ENCODE assay signal across 1 cellular context in genomic region chr16:4322121-4323035, GRCh38.
A peak's percentile ranks its signal among the peaks of the same experiment; 100 is the strongest.
TF ChIP-seq lines count a peak whose summit lies in the region.

No MANE protein-coding gene starts in this region.

TF ChIP-seq in HepG2, 621 proteins besides CTCF, POLR2A, EP300 and RAD21:
- TF ChIP-seq ZNF256 (CRISPR knock-in tag; conservative IDR thresholded peaks at IDR 0.05): no peak
- TF ChIP-seq, protein P1, sequence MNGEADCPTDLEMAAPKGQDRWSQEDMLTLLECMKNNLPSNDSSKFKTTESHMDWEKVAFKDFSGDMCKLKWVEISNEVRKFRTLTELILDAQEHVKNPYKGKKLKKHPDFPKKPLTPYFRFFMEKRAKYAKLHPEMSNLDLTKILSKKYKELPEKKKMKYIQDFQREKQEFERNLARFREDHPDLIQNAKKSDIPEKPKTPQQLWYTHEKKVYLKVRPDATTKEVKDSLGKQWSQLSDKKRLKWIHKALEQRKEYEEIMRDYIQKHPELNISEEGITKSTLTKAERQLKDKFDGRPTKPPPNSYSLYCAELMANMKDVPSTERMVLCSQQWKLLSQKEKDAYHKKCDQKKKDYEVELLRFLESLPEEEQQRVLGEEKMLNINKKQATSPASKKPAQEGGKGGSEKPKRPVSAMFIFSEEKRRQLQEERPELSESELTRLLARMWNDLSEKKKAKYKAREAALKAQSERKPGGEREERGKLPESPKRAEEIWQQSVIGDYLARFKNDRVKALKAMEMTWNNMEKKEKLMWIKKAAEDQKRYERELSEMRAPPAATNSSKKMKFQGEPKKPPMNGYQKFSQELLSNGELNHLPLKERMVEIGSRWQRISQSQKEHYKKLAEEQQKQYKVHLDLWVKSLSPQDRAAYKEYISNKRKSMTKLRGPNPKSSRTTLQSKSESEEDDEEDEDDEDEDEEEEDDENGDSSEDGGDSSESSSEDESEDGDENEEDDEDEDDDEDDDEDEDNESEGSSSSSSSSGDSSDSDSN (CRISPR knock-in tag; IDR thresholded peaks at IDR 0.05): peak; percentile 33
- no peak for TF ChIP-seq NONO (IDR thresholded peaks at IDR 0.05)
- TF ChIP-seq NONO (CRISPR knock-in tag; conservative IDR thresholded peaks at IDR 0.05): 0 out of 2 replicates have a peak, but pooled peaks have one; percentile 11
- TF ChIP-seq ZHX2 (IDR thresholded peaks at IDR 0.05; ENCODE audit: low read depth): no peak
- TF ChIP-seq ZHX2 (CRISPR knock-in tag; IDR thresholded peaks at IDR 0.05; ENCODE audit: borderline replicate concordance): no peak
- TF ChIP-seq KDM2A (CRISPR knock-in tag; IDR thresholded peaks at IDR 0.05; ENCODE audit: borderline replicate concordance, low read depth): peak; percentile 46; the same call in 1 of the 2 replicates
- TF ChIP-seq GATAD1 (CRISPR knock-in tag; IDR thresholded peaks at IDR 0.05): no peak
- TF ChIP-seq CCDC6 (CRISPR knock-in tag; IDR thresholded peaks at IDR 0.05): no peak
- TF ChIP-seq PAX8 (CRISPR knock-in tag; IDR thresholded peaks at IDR 0.05; ENCODE audit: borderline replicate concordance): no peak
- TF ChIP-seq SRY (CRISPR knock-in tag; IDR thresholded peaks at IDR 0.05): 0 out of 2 replicates have a peak, but pooled peaks have one; percentile 35
- peak; percentile 14; the same call in 1 of the 2 replicates for TF ChIP-seq HNF4A (CRISPR knock-in tag; IDR thresholded peaks at IDR 0.05)
- TF ChIP-seq, protein P2, sequence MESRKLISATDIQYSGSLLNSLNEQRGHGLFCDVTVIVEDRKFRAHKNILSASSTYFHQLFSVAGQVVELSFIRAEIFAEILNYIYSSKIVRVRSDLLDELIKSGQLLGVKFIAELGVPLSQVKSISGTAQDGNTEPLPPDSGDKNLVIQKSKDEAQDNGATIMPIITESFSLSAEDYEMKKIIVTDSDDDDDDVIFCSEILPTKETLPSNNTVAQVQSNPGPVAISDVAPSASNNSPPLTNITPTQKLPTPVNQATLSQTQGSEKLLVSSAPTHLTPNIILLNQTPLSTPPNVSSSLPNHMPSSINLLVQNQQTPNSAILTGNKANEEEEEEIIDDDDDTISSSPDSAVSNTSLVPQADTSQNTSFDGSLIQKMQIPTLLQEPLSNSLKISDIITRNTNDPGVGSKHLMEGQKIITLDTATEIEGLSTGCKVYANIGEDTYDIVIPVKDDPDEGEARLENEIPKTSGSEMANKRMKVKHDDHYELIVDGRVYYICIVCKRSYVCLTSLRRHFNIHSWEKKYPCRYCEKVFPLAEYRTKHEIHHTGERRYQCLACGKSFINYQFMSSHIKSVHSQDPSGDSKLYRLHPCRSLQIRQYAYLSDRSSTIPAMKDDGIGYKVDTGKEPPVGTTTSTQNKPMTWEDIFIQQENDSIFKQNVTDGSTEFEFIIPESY (CRISPR knock-in tag; IDR thresholded peaks at IDR 0.05): no peak
- TF ChIP-seq GTF3A (CRISPR knock-in tag; conservative IDR thresholded peaks at IDR 0.05): no peak
- TF ChIP-seq, protein P3, sequence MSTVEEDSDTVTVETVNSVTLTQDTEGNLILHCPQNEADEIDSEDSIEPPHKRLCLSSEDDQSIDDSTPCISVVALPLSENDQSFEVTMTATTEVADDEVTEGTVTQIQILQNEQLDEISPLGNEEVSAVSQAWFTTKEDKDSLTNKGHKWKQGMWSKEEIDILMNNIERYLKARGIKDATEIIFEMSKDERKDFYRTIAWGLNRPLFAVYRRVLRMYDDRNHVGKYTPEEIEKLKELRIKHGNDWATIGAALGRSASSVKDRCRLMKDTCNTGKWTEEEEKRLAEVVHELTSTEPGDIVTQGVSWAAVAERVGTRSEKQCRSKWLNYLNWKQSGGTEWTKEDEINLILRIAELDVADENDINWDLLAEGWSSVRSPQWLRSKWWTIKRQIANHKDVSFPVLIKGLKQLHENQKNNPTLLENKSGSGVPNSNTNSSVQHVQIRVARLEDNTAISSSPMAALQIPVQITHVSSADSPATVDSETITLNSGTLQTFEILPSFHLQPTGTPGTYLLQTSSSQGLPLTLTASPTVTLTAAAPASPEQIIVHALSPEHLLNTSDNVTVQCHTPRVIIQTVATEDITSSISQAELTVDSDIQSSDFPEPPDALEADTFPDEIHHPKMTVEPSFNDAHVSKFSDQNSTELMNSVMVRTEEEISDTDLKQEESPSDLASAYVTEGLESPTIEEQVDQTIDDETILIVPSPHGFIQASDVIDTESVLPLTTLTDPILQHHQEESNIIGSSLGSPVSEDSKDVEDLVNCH (CRISPR knock-in tag; IDR thresholded peaks at IDR 0.05): no peak
- peak; percentile 91 for TF ChIP-seq ZSCAN25 (CRISPR knock-in tag; IDR thresholded peaks at IDR 0.05)
- 0 out of 2 replicates have a peak, but pooled peaks have one; percentile 24 for TF ChIP-seq ZBTB7A (CRISPR knock-in tag; IDR thresholded peaks at IDR 0.05)
- TF ChIP-seq ZNF776 (CRISPR knock-in tag; IDR thresholded peaks at IDR 0.05): 0 out of 2 replicates have a peak, but pooled peaks have one; percentile 32
- peak; percentile 45 for TF ChIP-seq TEAD3 (CRISPR knock-in tag; optimal IDR thresholded peaks at IDR 0.05; ENCODE audit: borderline replicate concordance)
- no peak for TF ChIP-seq HNF1A (IDR thresholded peaks at IDR 0.05; ENCODE audit: low read depth)
- 0 out of 2 replicates have a peak, but pooled peaks have one; percentile 17 for TF ChIP-seq HNF1A (CRISPR knock-in tag; IDR thresholded peaks at IDR 0.05; ENCODE audit: borderline replicate concordance)
- TF ChIP-seq TOE1 (CRISPR knock-in tag; IDR thresholded peaks at IDR 0.05): no peak
- peak; percentile 2; the same call in 1 of the 2 replicates for TF ChIP-seq ZNF768 (CRISPR knock-in tag; IDR thresholded peaks at IDR 0.05)
- TF ChIP-seq ZNF687 (CRISPR knock-in tag; IDR thresholded peaks at IDR 0.05): peak; percentile 2; the same call in 1 of the 2 replicates
- TF ChIP-seq ZNF263 (CRISPR knock-in tag; IDR thresholded peaks at IDR 0.05): 0 out of 2 replicates have a peak, but pooled peaks have one; percentile 10
- TF ChIP-seq NCOA5 (CRISPR knock-in tag; IDR thresholded peaks at IDR 0.05): no peak
- TF ChIP-seq ZNF121 (CRISPR knock-in tag; IDR thresholded peaks at IDR 0.05): 0 out of 2 replicates have a peak, but pooled peaks have one; percentile 25
- TF ChIP-seq, protein P4, sequence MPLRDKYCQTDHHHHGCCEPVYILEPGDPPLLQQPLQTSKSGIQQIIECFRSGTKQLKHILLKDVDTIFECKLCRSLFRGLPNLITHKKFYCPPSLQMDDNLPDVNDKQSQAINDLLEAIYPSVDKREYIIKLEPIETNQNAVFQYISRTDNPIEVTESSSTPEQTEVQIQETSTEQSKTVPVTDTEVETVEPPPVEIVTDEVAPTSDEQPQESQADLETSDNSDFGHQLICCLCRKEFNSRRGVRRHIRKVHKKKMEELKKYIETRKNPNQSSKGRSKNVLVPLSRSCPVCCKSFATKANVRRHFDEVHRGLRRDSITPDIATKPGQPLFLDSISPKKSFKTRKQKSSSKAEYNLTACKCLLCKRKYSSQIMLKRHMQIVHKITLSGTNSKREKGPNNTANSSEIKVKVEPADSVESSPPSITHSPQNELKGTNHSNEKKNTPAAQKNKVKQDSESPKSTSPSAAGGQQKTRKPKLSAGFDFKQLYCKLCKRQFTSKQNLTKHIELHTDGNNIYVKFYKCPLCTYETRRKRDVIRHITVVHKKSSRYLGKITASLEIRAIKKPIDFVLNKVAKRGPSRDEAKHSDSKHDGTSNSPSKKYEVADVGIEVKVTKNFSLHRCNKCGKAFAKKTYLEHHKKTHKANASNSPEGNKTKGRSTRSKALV (CRISPR knock-in tag; IDR thresholded peaks at IDR 0.05): no peak
- TF ChIP-seq TBL1XR1 (IDR thresholded peaks at IDR 0.05; ENCODE audit: borderline replicate concordance, low read length, partially characterized antibody): no peak
- peak; percentile 41; the same call in 1 of the 2 replicates for TF ChIP-seq MTA1 (CRISPR knock-in tag; IDR thresholded peaks at IDR 0.05; ENCODE audit: borderline replicate concordance)
- TF ChIP-seq ADNP (CRISPR knock-in tag; IDR thresholded peaks at IDR 0.05): 0 out of 2 replicates have a peak, but pooled peaks have one; percentile 26
- 0 out of 2 replicates have a peak, but pooled peaks have one; percentile 27 for TF ChIP-seq AKAP8 (CRISPR knock-in tag; IDR thresholded peaks at IDR 0.05)
